ENCODE assay signal across 8 cellular contexts in the genomic region with DNA sequence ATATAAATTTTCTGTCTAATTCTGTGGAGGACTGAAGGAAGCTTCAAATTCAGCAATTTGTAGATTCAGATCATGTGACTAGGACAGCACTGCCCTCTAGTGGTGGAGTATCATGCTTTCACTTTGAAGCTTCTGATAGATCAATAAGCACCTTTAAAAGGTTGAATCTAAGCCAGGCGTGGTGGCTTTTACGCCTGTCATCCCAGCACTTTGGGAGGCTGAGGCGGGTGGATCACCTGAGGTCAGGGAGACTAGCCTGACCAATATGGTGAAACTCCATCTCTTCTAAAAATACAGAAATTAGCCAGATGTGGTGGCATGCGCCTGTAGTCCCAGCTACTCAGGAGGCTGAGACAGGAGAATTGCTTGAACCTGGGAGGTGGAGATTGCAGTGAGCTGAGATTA. TPM values are rescaled to one million over a fixed set of nuclear protein-coding genes. Genes with fewer than 3 reads are reported as not detected.
DNase-seq lines count a peak whose midpoint lies in the region; ATAC-seq and TF ChIP-seq lines count a peak whose summit lies in the region.
"Not testable (repeated sequence)": the region's sequence is repeated elsewhere in the genome, so short reads cannot be mapped to it uniquely, and the experiment has no call there.

No MANE protein-coding gene starts in this region.

- DNase-seq in COLO668 (lab: John Stamatoyannopoulos, UW; ENCODE audit: unreplicated experiment) (peak; percentile 52), NCI-H2196 (lab: John Stamatoyannopoulos, UW; ENCODE audit: unreplicated experiment) (peak; percentile 68), T-helper 2 cell (peak in 3 of 5 experiments; percentile 5 to 65 (median 7)), fibroblast of villous mesenchyme (ENCODE audit: low read depth) (peak; percentile 64), natural killer cell (peak; percentile 27)
- DNase-seq in activated naive CD8-positive, alpha-beta T cell treated with anti-CD3 and anti-CD28 coated beads for 36 hours = peak; percentile 27
- DNase-seq in stimulated activated CD8-positive, alpha-beta memory T cell treated with anti-CD3 and anti-CD28 coated beads, Interleukin-7, amount 100 ng/mL, for 24 hours (ENCODE audit: low read depth) = peak; percentile 4

- ATAC-seq in HG03066 (IDR thresholded peaks at IDR 0.05; ENCODE audit: low read depth, unreplicated experiment) = peak; percentile 66
- ATAC-seq in natural killer cell = peak; percentile 61 to 82 (median 70)

- TF ChIP-seq CTCF in fibroblast of villous mesenchyme (IDR thresholded peaks at IDR 0.05; ENCODE audit: insufficient read depth, low read depth, low read length) (peak; percentile 71), natural killer cell (IDR thresholded peaks at IDR 0.05) (peak; percentile 94)

- not testable (repeated sequence) for H3K4me3 ChIP-seq in fibroblast of villous mesenchyme (ENCODE audit: low read depth, low read length)

- peaks cover 16% of the 10 kb centered on the region for H3K27me3 Mint-ChIP-seq in activated naive CD8-positive, alpha-beta T cell treated with anti-CD3 and anti-CD28 coated beads for 36 hours
- not testable (repeated sequence) for H3K27me3 Mint-ChIP-seq in natural killer cell (ENCODE audit: low read depth in 2 of 2)

- not testable (repeated sequence) for H3K4me1 Mint-ChIP-seq in activated naive CD8-positive, alpha-beta T cell treated with anti-CD3 and anti-CD28 coated beads for 36 hours
- H3K4me1 Mint-ChIP-seq in natural killer cell = peaks cover 2 to 32% of the 10 kb centered on the region in 2 donors

- not testable (repeated sequence) for H3K4me3 Mint-ChIP-seq in activated naive CD8-positive, alpha-beta T cell treated with anti-CD3 and anti-CD28 coated beads for 36 hours; natural killer cell

- not testable (repeated sequence) for H3K9me3 Mint-ChIP-seq in activated naive CD8-positive, alpha-beta T cell treated with anti-CD3 and anti-CD28 coated beads for 36 hours; natural killer cell

- intact Hi-C loops in natural killer cell (cut with micrococcal nuclease) = loop anchor here (1.0 to 10.0 kb wide), 3 partner anchors 91 to 184 kb away; partner anchors contain the start of gene SENP2

- not testable (repeated sequence) for H3K27ac Mint-ChIP-seq in activated naive CD8-positive, alpha-beta T cell treated with anti-CD3 and anti-CD28 coated beads for 36 hours; natural killer cell

- H3K36me3 Mint-ChIP-seq in activated naive CD8-positive, alpha-beta T cell treated with anti-CD3 and anti-CD28 coated beads for 36 hours; natural killer cell: not testable (repeated sequence)

RNA-seq across cellular contexts. Expression of gene IGF2BP2, which starts 56.3 kb away (rescaled TPM):
- under 1 TPM; 0.28 to 0.41 TPM for total RNA-seq in activated naive CD8-positive, alpha-beta T cell treated with anti-CD3 and anti-CD28 coated beads for 36 hours
- total RNA-seq in fibroblast of villous mesenchyme (62.5 and 67.8 TPM in 2 replicates), natural killer cell (10 to 100 TPM in 1 of 3 donors, 1 to 10 TPM in 2; 4.2 to 16.8 (median 8.8) TPM)

Comparison
In these comparisons a context has a peak if more than half of its experiments do, and no peak if none do; other contexts are left out.
1. DNase-seq: peak in every context shown above with its lines; median percentile 68 in NCI-H2196; 64 in fibroblast of villous mesenchyme; 52 in COLO668; 27 in activated naive CD8-positive, alpha-beta T cell treated with anti-CD3 and anti-CD28 coated beads for 36 hours; 27 in natural killer cell; 7 in T-helper 2 cell; 4 in stimulated activated CD8-positive, alpha-beta memory T cell treated with anti-CD3 and anti-CD28 coated beads, Interleukin-7, amount 100 ng/mL, for 24 hours.